Comparison of ENCODE assay signal across 2 cellular contexts in the genomic region with DNA sequence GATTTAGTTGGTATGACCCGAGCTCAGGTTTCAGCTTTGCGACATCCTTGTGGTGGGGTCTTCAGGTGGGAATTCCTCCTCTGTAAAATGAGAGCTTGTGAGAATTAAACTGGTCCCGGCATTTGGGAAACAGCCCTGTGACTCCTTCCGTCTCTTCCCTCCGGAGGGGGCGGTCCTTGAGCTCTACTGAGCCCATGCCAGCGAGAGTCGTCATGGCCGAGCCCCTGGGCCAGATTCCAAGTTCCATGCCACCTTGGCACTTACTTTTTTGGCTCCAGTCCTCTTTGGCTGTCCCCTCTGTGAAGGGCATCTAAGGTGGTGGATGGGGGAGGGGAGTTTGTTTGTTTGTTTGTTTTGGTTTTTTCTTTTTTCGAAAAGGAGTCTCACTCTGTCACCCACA.
TF ChIP-seq lines count a peak whose summit lies in the region.

No MANE protein-coding gene starts in this region.

TF ChIP-seq in liver, 16 proteins besides CTCF, POLR2A, EP300 and RAD21:
- TF ChIP-seq EGR1 (IDR thresholded peaks at IDR 0.05; ENCODE audit: low read depth in 2 of 2) (peak in 1 of 2 donors; percentile 16), RXRA (IDR thresholded peaks at IDR 0.05) (peak; percentile 97 to 98), FOXA2 (IDR thresholded peaks at IDR 0.05) (peak; percentile 39), ATF3 (IDR thresholded peaks at IDR 0.05) (no peak), HNF4A (conservative IDR thresholded peaks at IDR 0.05) (peak; percentile 67 to 74), REST (IDR thresholded peaks at IDR 0.05) (peak; percentile 50), TAF1 (conservative IDR thresholded peaks at IDR 0.05) (no peak), NR2F2 (IDR thresholded peaks at IDR 0.05) (no peak), YY1 (IDR thresholded peaks at IDR 0.05) (peak; percentile 77), HNF4G (IDR thresholded peaks at IDR 0.05) (peak; percentile 17), GABPA (IDR thresholded peaks at IDR 0.05 in 1 of 2, conservative IDR thresholded peaks at IDR 0.05 in 1 of 2) (peak in 1 of 2 donors; percentile 12), SP1 (IDR thresholded peaks at IDR 0.05) (peak; percentile 83), JUND (IDR thresholded peaks at IDR 0.05) (no peak), FOXA1 (IDR thresholded peaks at IDR 0.05) (no peak)
- TF ChIP-seq, protein P1, sequence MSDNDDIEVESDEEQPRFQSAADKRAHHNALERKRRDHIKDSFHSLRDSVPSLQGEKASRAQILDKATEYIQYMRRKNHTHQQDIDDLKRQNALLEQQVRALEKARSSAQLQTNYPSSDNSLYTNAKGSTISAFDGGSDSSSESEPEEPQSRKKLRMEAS (IDR thresholded peaks at IDR 0.05) = no peak
- TF ChIP-seq, protein P2, sequence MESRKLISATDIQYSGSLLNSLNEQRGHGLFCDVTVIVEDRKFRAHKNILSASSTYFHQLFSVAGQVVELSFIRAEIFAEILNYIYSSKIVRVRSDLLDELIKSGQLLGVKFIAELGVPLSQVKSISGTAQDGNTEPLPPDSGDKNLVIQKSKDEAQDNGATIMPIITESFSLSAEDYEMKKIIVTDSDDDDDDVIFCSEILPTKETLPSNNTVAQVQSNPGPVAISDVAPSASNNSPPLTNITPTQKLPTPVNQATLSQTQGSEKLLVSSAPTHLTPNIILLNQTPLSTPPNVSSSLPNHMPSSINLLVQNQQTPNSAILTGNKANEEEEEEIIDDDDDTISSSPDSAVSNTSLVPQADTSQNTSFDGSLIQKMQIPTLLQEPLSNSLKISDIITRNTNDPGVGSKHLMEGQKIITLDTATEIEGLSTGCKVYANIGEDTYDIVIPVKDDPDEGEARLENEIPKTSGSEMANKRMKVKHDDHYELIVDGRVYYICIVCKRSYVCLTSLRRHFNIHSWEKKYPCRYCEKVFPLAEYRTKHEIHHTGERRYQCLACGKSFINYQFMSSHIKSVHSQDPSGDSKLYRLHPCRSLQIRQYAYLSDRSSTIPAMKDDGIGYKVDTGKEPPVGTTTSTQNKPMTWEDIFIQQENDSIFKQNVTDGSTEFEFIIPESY (IDR thresholded peaks at IDR 0.05) = no peak
TF ChIP-seq in liver: peak in this region for 9.

TF ChIP-seq in HepG2, 621 proteins besides CTCF, POLR2A, EP300 and RAD21:
- no peak for TF ChIP-seq POLR2AphosphoS2 (IDR thresholded peaks at IDR 0.05; ENCODE audit: low read depth, low read length)
- no peak for TF ChIP-seq SNAPC5 (CRISPR knock-in tag; IDR thresholded peaks at IDR 0.05; ENCODE audit: borderline replicate concordance)
- TF ChIP-seq GATAD1 (CRISPR knock-in tag; IDR thresholded peaks at IDR 0.05) = no peak
- no peak for TF ChIP-seq ZSCAN20 (CRISPR knock-in tag; IDR thresholded peaks at IDR 0.05; ENCODE audit: borderline replicate concordance)
- TF ChIP-seq, protein P3, sequence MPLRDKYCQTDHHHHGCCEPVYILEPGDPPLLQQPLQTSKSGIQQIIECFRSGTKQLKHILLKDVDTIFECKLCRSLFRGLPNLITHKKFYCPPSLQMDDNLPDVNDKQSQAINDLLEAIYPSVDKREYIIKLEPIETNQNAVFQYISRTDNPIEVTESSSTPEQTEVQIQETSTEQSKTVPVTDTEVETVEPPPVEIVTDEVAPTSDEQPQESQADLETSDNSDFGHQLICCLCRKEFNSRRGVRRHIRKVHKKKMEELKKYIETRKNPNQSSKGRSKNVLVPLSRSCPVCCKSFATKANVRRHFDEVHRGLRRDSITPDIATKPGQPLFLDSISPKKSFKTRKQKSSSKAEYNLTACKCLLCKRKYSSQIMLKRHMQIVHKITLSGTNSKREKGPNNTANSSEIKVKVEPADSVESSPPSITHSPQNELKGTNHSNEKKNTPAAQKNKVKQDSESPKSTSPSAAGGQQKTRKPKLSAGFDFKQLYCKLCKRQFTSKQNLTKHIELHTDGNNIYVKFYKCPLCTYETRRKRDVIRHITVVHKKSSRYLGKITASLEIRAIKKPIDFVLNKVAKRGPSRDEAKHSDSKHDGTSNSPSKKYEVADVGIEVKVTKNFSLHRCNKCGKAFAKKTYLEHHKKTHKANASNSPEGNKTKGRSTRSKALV (CRISPR knock-in tag; IDR thresholded peaks at IDR 0.05) = no peak
- no peak for TF ChIP-seq ZMAT5 (CRISPR knock-in tag; IDR thresholded peaks at IDR 0.05; ENCODE audit: borderline replicate concordance, low read depth)
- TF ChIP-seq ZBTB7B (CRISPR knock-in tag; IDR thresholded peaks at IDR 0.05) = no peak
- TF ChIP-seq TP53 (CRISPR knock-in tag; conservative IDR thresholded peaks at IDR 0.05) = no peak
- TF ChIP-seq SAP130 (CRISPR knock-in tag; IDR thresholded peaks at IDR 0.05; ENCODE audit: low read depth) = no peak
- TF ChIP-seq PTBP1 (IDR thresholded peaks at IDR 0.05; ENCODE audit: low read depth, low read length, poor library complexity, severe bottlenecking) = no peak
